Comparison of ENCODE assay signal across 35 cellular contexts in the genomic region with DNA sequence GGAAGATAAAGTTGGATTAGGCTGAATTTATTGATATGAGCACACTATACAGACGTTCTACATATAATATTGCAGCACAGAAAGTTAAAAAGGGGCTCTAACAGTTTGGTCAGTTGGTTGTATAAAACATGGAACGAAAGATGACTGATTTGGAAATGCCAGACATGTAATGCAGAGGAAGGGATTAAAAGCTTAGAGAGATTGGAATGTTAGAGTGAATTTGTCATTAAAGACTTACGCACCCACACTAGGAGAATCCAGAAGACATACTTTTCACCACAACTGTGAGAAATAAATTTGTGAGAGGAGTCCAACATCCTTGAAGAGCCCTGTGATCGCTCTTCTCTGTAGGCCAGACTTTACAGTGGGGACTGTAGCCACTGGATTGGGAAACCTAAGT.
"Had no signal": no experiment of that assay in that cellular context is flagged by ENCODE, and none has a peak within 500 bp of the region (broad histone marks: within the 10 kb centered on the region; RNA-seq: fewer than 3 reads in every experiment).

No MANE protein-coding gene starts in this region.

- H3K27ac ChIP-seq: adrenal gland, ascending aorta, cardiac muscle cell, VCaP had no signal

- H3K4me3 ChIP-seq: adrenal gland, ascending aorta, cardiac muscle cell had no signal

- DNase-seq: activated CD4-positive, alpha-beta memory T cell treated with anti-CD3 and anti-CD28 coated beads, Interleukin-2, amount 10 ng/mL, durations not matched to agents 7 days and 5 days; activated CD4-positive, alpha-beta T cell treated with anti-CD3 and anti-CD28 coated beads for 1 hour; activated CD4-positive, alpha-beta T cell treated with anti-CD3 and anti-CD28 coated beads for 36 hours; activated CD4-positive, alpha-beta T cell treated with anti-CD3 and anti-CD28 coated beads for 48 hours; activated CD4-positive, alpha-beta T cell treated with anti-CD3 and anti-CD28 coated beads, Interleukin-2, amount 10 ng/mL, durations not matched to agents 7 days and 5 days; activated CD4-positive, alpha-beta T cell treated with anti-CD3 and anti-CD28 coated beads, Interleukin-2, amount 50 U/mL, for 48 hours; activated CD4-positive, CD25-positive, alpha-beta regulatory T cell; activated CD8-positive, alpha-beta memory T cell treated with anti-CD3 and anti-CD28 coated beads for 24 hours; activated CD8-positive, alpha-beta memory T cell treated with anti-CD3 and anti-CD28 coated beads, Interleukin-2, amount 10 ng/mL, durations not matched to agents 7 days and 5 days; activated CD8-positive, alpha-beta memory T cell treated with anti-CD3 and anti-CD28 coated beads, Interleukin-2, amount 50 U/mL, for 48 hours; activated CD8-positive, alpha-beta T cell treated with anti-CD3 and anti-CD28 coated beads, Interleukin-2, amount 10 ng/mL, durations not matched to agents 7 days and 5 days; activated effector memory CD4-positive, alpha-beta T cell treated with Interleukin-2 at 50 U/mL for 16 hours; activated gamma-delta T cell treated with Interleukin-2 at 50 U/mL for 16 hours; activated naive CD4-positive, alpha-beta T cell; activated naive CD4-positive, alpha-beta T cell treated with anti-CD3 and anti-CD28 coated beads for 36 hours; activated naive CD4-positive, alpha-beta T cell treated with anti-CD3 and anti-CD28 coated beads, Interleukin-2, amount 50 U/mL, for 16 hours; activated naive CD8-positive, alpha-beta T cell treated with anti-CD3 and anti-CD28 coated beads for 36 hours; activated T-cell treated with anti-CD3 and anti-CD28 coated beads, Interleukin-2, amount 50 U/mL, for 24 hours; activated T-cell treated with anti-CD3 and anti-CD28 coated beads, Interleukin-2, amount 50 U/mL, for 48 hours; adrenal gland; amygdala; anterior cingulate cortex; caudate nucleus; cerebellar nuclear complex; T-helper 1 cell; T-helper 2 cell; T-helper 9 cell had no signal

- ATAC-seq: activated CD4-positive, alpha-beta T cell treated with anti-CD3 and anti-CD28 coated beads for 36 hours; activated CD4-positive, CD25-positive, alpha-beta regulatory T cell treated with anti-CD3 and anti-CD28 coated beads, Interleukin-2, amount 50 U/mL, for 24 hours; activated CD8-positive, alpha-beta memory T cell treated with anti-CD3 and anti-CD28 coated beads, Interleukin-2, amount 10 ng/mL, durations not matched to agents 7 days and 5 days; activated CD8-positive, alpha-beta T cell treated with anti-CD3 and anti-CD28 coated beads, Interleukin-2, amount 10 ng/mL, durations not matched to agents 7 days and 5 days; activated naive CD4-positive, alpha-beta T cell treated with anti-CD3 and anti-CD28 coated beads, Interleukin-2, amount 50 U/mL, for 72 hours; WTC11 had no signal

- H3K9me3 ChIP-seq: adrenal gland, ascending aorta had no signal

- FAIRE-seq: bronchial epithelial cell, TTC549 had no signal

- H3K4me1 ChIP-seq: adrenal gland, ascending aorta had no signal

- H3K36me3 ChIP-seq: adrenal gland, ascending aorta, cardiac muscle cell had no signal

- H3K27me3 ChIP-seq: adrenal gland, ascending aorta, cardiac muscle cell had no signal
